27 cellular contexts compared by ENCODE assay signal in genomic region chr3:38266810-38267209, GRCh38. TPM values are rescaled to one million over a fixed set of nuclear protein-coding genes. Genes with fewer than 3 reads are reported as not detected.
"Had no signal": no experiment of that assay in that cellular context is flagged by ENCODE, and none has a peak within 500 bp of the region (broad histone marks: within the 10 kb centered on the region; RNA-seq: fewer than 3 reads in every experiment).

No MANE protein-coding gene starts in this region.

- H3K4me3 ChIP-seq: ascending aorta, cardiac muscle cell, SJCRH30, SK-N-MC had no signal

- H3K9me3 ChIP-seq: ascending aorta, SJCRH30 had no signal

- H3K27me3 ChIP-seq: ascending aorta, SJCRH30 had no signal

- H3K4me1 ChIP-seq: ascending aorta, SJCRH30 had no signal

- H3K27ac Mint-ChIP-seq: activated CD4-positive, alpha-beta T cell treated with anti-CD3 and anti-CD28 coated beads, Interleukin-2, amount 10 ng/mL, durations not matched to agents 24 days and 14 days; activated CD8-positive, alpha-beta T cell treated with anti-CD3 and anti-CD28 coated beads for 36 hours; activated naive CD4-positive, alpha-beta T cell treated with anti-CD3 and anti-CD28 coated beads, Interleukin-2, amount 50 U/mL, for 24 hours; activated T-cell treated with anti-CD3 and anti-CD28 coated beads, Interleukin-2, amount 50 U/mL, for 72 hours; activated T-helper 2 cell treated with anti-CD3 and anti-CD28 coated beads, Interferon-gamma antibody, Interleukin-2, Interleukin-4, amounts not matched to agents 10 μg/mL and 5 μg/mL and 100 μg/mL, durations not matched to agents 14 hours and 24 hours and 36 hours; T-helper 2 cell treated with Interferon-gamma antibody and Interleukin-4, amounts not matched to agents 5 μg/mL and 100 μg/mL, for 36 hours had no signal

- H3K27me3 Mint-ChIP-seq: activated CD4-positive, alpha-beta T cell treated with anti-CD3 and anti-CD28 coated beads, Interleukin-2, amount 10 ng/mL, durations not matched to agents 24 days and 14 days; activated CD8-positive, alpha-beta T cell treated with anti-CD3 and anti-CD28 coated beads for 36 hours; activated naive CD4-positive, alpha-beta T cell treated with anti-CD3 and anti-CD28 coated beads, Interleukin-2, amount 50 U/mL, for 24 hours; activated naive CD8-positive, alpha-beta T cell treated with anti-CD3 and anti-CD28 coated beads, Interleukin-2, amount 10 ng/mL, durations not matched to agents 7 days and 5 days had no signal

- DNase-seq: activated CD4-positive, alpha-beta T cell treated with anti-CD3 and anti-CD28 coated beads, Interleukin-2, amount 10 ng/mL, durations not matched to agents 24 days and 14 days; activated CD4-positive, alpha-beta T cell treated with anti-CD3 and anti-CD28 coated beads, Interleukin-2, amount 50 U/mL, for 4 hours; activated CD8-positive, alpha-beta T cell treated with anti-CD3 and anti-CD28 coated beads for 36 hours; activated gamma-delta T cell; activated naive CD4-positive, alpha-beta T cell treated with Interleukin-2 at 50 U/mL for 16 hours; activated naive CD8-positive, alpha-beta T cell treated with anti-CD3 and anti-CD28 coated beads, Interleukin-2, amount 10 ng/mL, durations not matched to agents 7 days and 5 days; activated T-cell treated with anti-CD3 and anti-CD28 coated beads, Interleukin-2, amount 50 U/mL, for 1 hour; activated T-cell treated with anti-CD3 and anti-CD28 coated beads, Interleukin-2, amount 50 U/mL, for 72 hours; amygdala; NCI-H1105 treated with DMSO at 0.1 percent for 48 hours; NCI-H1436; NCI-H1694; NCI-H2029; NCI-H345; SHP77; SJCRH30 had no signal

- H3K27ac ChIP-seq: ascending aorta, cardiac muscle cell, SJCRH30, SK-N-MC had no signal

- H3K36me3 ChIP-seq: ascending aorta, cardiac muscle cell, SJCRH30 had no signal

- H3K4me3 Mint-ChIP-seq: activated CD4-positive, alpha-beta T cell treated with anti-CD3 and anti-CD28 coated beads, Interleukin-2, amount 10 ng/mL, durations not matched to agents 24 days and 14 days; activated CD8-positive, alpha-beta T cell treated with anti-CD3 and anti-CD28 coated beads for 36 hours; activated naive CD4-positive, alpha-beta T cell treated with anti-CD3 and anti-CD28 coated beads, Interleukin-2, amount 50 U/mL, for 24 hours; activated naive CD8-positive, alpha-beta T cell treated with anti-CD3 and anti-CD28 coated beads, Interleukin-2, amount 10 ng/mL, durations not matched to agents 7 days and 5 days; activated T-cell treated with anti-CD3 and anti-CD28 coated beads, Interleukin-2, amount 50 U/mL, for 72 hours; T-helper 2 cell treated with Interferon-gamma antibody and Interleukin-4, amounts not matched to agents 5 μg/mL and 100 μg/mL, for 36 hours had no signal

- ATAC-seq: activated CD8-positive, alpha-beta T cell treated with anti-CD3 and anti-CD28 coated beads for 36 hours; activated T-cell treated with anti-CD3 and anti-CD28 coated beads, Interleukin-2, amount 50 U/mL, for 72 hours; Panc1 had no signal

- H3K9me3 Mint-ChIP-seq: activated CD4-positive, alpha-beta T cell treated with anti-CD3 and anti-CD28 coated beads, Interleukin-2, amount 10 ng/mL, durations not matched to agents 24 days and 14 days; activated CD8-positive, alpha-beta T cell treated with anti-CD3 and anti-CD28 coated beads for 36 hours; activated naive CD4-positive, alpha-beta T cell treated with anti-CD3 and anti-CD28 coated beads, Interleukin-2, amount 50 U/mL, for 24 hours; activated T-cell treated with anti-CD3 and anti-CD28 coated beads, Interleukin-2, amount 50 U/mL, for 72 hours; activated T-helper 2 cell treated with anti-CD3 and anti-CD28 coated beads, Interferon-gamma antibody, Interleukin-2, Interleukin-4, amounts not matched to agents 10 μg/mL and 5 μg/mL and 100 μg/mL, durations not matched to agents 14 hours and 24 hours and 36 hours; T-helper 2 cell treated with Interferon-gamma antibody and Interleukin-4, amounts not matched to agents 5 μg/mL and 100 μg/mL, for 36 hours had no signal

- FAIRE-seq: TTC549 had no signal

RNA-seq across cellular contexts. Expression of gene SLC22A13, which starts 1.2 kb away (rescaled TPM):
- total RNA-seq: ascending aorta, M059J, RPMI7951 had no signal

RNA-seq across cellular contexts. Expression of gene SLC22A14, which starts 15.3 kb away (rescaled TPM):
- total RNA-seq: activated CD4-positive, alpha-beta T cell treated with anti-CD3 and anti-CD28 coated beads, Interleukin-2, amount 10 ng/mL, durations not matched to agents 24 days and 14 days; activated CD8-positive, alpha-beta T cell treated with anti-CD3 and anti-CD28 coated beads for 36 hours; activated T-helper 2 cell treated with anti-CD3 and anti-CD28 coated beads, Interferon-gamma antibody, Interleukin-2, Interleukin-4, amounts not matched to agents 10 μg/mL and 5 μg/mL and 100 μg/mL, durations not matched to agents 14 hours and 24 hours and 36 hours; ascending aorta; M059J; SJCRH30; T-helper 1 cell treated with Interleukin-12 subunit alpha and Interleukin-12 subunit beta and Interleukin-4 antibody, amounts not matched to agents 30 ng/mL and 1 ng/mL, for 36 hours had no signal
